Comparison of ENCODE assay signal across 1 cellular context in genomic region chr3:151315136-151315535, GRCh38.
TF ChIP-seq lines count a peak whose summit lies in the region.

No MANE protein-coding gene starts in this region.

TF ChIP-seq in GM12878, 131 proteins besides CTCF, POLR2A, EP300 and RAD21:
- TF ChIP-seq STAT3 (IDR thresholded peaks at IDR 0.05; ENCODE audit: low read depth, low read length) (no peak), LARP7 (IDR thresholded peaks at IDR 0.05) (no peak), EED (IDR thresholded peaks at IDR 0.05; ENCODE audit: low read depth) (no peak), CHD4 (IDR thresholded peaks at IDR 0.05) (no peak), ESRRA (IDR thresholded peaks at IDR 0.05; ENCODE audit: low read length) (no peak), SIN3A (IDR thresholded peaks at IDR 0.05; ENCODE audit: low read depth, low read length) (no peak), KAT2A (conservative IDR thresholded peaks at IDR 0.05; ENCODE audit: control insufficient read depth, low read depth, low read length) (no peak), SUZ12 (IDR thresholded peaks at IDR 0.05; ENCODE audit: unreplicated experiment) (no peak), WRNIP1 (IDR thresholded peaks at IDR 0.05; ENCODE audit: borderline replicate concordance, low read depth, low read length) (no peak), NFXL1 (IDR thresholded peaks at IDR 0.05; ENCODE audit: borderline replicate concordance) (no peak), EZH2 (IDR thresholded peaks at IDR 0.05; ENCODE audit: borderline replicate concordance, control insufficient read depth, low read depth, low read length) (no peak), SREBF2 (IDR thresholded peaks at IDR 0.05; ENCODE audit: low read length) (no peak), MYB (IDR thresholded peaks at IDR 0.05; ENCODE audit: borderline replicate concordance, low read depth, low read length) (no peak), REST (IDR thresholded peaks at IDR 0.05; ENCODE audit: low read depth, low read length) (no peak), ZZZ3 (IDR thresholded peaks at IDR 0.05; ENCODE audit: control insufficient read depth, insufficient read length, low read depth) (no peak), BMI1 (IDR thresholded peaks at IDR 0.05; ENCODE audit: borderline replicate concordance) (no peak), PRDM15 (CRISPR knock-in tag; IDR thresholded peaks at IDR 0.05) (no peak)
